In the genomic region with DNA sequence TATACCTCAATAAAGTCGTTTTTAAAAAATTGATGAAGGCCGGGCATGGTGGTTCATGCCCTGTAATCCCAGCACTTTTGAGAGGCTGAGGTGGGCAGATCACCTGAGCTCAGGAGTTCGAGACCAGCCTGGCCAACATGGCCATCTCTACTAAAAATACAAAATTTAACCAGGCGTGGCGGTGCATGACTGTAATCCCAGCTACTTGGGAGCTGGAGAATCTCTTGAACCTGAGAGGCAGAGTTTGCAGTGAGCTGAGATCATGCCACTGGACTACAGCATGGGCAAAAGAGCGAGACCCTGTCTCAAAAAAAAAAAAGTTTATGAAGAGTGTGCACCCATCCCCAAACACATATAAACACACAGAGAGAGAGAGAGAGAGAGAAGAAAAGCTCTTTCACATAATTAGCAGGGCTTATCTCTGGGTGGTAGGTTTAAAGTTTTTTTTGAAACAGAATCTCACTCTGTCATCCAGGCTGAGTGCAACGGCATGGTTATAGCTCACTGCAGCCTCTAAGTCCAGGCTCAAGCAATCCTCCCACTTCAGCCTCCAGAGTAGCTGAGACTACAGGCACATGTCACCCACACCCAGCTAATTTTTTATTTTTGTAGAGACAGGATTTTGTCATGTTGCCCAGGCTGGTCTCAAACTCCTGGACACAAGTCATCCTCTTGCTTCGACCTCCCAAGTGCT, we compare ENCODE assay signal across 13 cellular contexts. TPM values are rescaled to one million over a fixed set of nuclear protein-coding genes. Genes with fewer than 3 reads are reported as not detected.
A peak's percentile ranks its signal among the peaks of the same experiment; 100 is the strongest.
DNase-seq lines count a peak whose midpoint lies in the region; ATAC-seq and TF ChIP-seq lines count a peak whose summit lies in the region.
"Had no signal": no experiment of that assay in that cellular context is flagged by ENCODE, and none has a peak within 500 bp of the region (broad histone marks: within the 10 kb centered on the region; RNA-seq: fewer than 3 reads in every experiment).

No MANE protein-coding gene starts in this region.

- 85% methylated on average over 7 of the region's 8 CpGs for WGBS in mesenchymal stem cell

- no peak for TF ChIP-seq POLR2A in uterus (IDR thresholded peaks at IDR 0.05)

- H3K27me3 ChIP-seq in BLaER1 (no peaks in the 10 kb centered on the region), mesenchymal stem cell (ENCODE audit: control insufficient read depth in 1 of 2, insufficient read depth in 1 of 2, low read length in 2 of 2) (no peaks in the 10 kb centered on the region), SJCRH30 (no peaks in the 10 kb centered on the region), uterus (no peaks in the 10 kb centered on the region)

- peak overlapping the region; percentile 93 for H3K4me3 Mint-ChIP-seq in activated T-helper 1 cell treated with anti-CD3 and anti-CD28 coated beads, Interleukin-12 subunit alpha, Interleukin-12 subunit beta, Interleukin-2, Interleukin-4 antibody, amounts not matched to agents 30 ng/mL and 10 ng/mL and 1 ng/mL, durations not matched to agents 14 hours and 24 hours and 36 hours

- DNase-seq in activated T-helper 1 cell treated with anti-CD3 and anti-CD28 coated beads, Interleukin-12 subunit alpha, Interleukin-12 subunit beta, Interleukin-2, Interleukin-4 antibody, amounts not matched to agents 30 ng/mL and 10 ng/mL and 1 ng/mL, durations not matched to agents 14 hours and 24 hours and 36 hours (ENCODE audit: low spot score) = no peak
- no peak for DNase-seq in mesenchymal stem cell
- DNase-seq in substantia nigra (lab: John Stamatoyannopoulos, UW) = no peak
- no peak for DNase-seq in SJCRH30
- no peak for DNase-seq in uterus
- DNase-seq: central memory CD4-positive, alpha-beta T cell; DMS79; foreskin fibroblast; left ventricle myocardium inferior; SIG-M5 had no signal

- peak overlapping the region; percentile 100 for H3K9ac ChIP-seq in BLaER1
- peak overlapping the region; percentile 29 for H3K9ac ChIP-seq in mesenchymal stem cell (ENCODE audit: low read length)

- H3K4ac ChIP-seq in mesenchymal stem cell (ENCODE audit: low read depth in 1 of 2, low read length in 2 of 2) = no peak overlapping the region

- H4K91ac ChIP-seq in mesenchymal stem cell (ENCODE audit: low read length) = no peak overlapping the region

- no peaks in the 10 kb centered on the region for H3K9me3 Mint-ChIP-seq in activated T-helper 1 cell treated with anti-CD3 and anti-CD28 coated beads, Interleukin-12 subunit alpha, Interleukin-12 subunit beta, Interleukin-2, Interleukin-4 antibody, amounts not matched to agents 30 ng/mL and 10 ng/mL and 1 ng/mL, durations not matched to agents 14 hours and 24 hours and 36 hours

- no peak overlapping the region for H2BK15ac ChIP-seq in mesenchymal stem cell (ENCODE audit: low read depth, poor library complexity, severe bottlenecking)

- no peak overlapping the region for H2AK5ac ChIP-seq in mesenchymal stem cell (ENCODE audit: low read length, severe bottlenecking)

- H2BK5ac ChIP-seq in mesenchymal stem cell (ENCODE audit: low read depth, low read length, poor library complexity, severe bottlenecking) = no peak overlapping the region

- no peak overlapping the region for H2BK12ac ChIP-seq in mesenchymal stem cell (ENCODE audit: low read length in 2 of 2)

- no peaks in the 10 kb centered on the region for H3K9me3 ChIP-seq in BLaER1
- no peaks in the 10 kb centered on the region for H3K9me3 ChIP-seq in mesenchymal stem cell (ENCODE audit: control insufficient read depth, low read length)
- no peaks in the 10 kb centered on the region for H3K9me3 ChIP-seq in SJCRH30 (replicated peaks)
- H3K9me3 ChIP-seq in uterus = no peaks in the 10 kb centered on the region
- H3K9me3 ChIP-seq: left ventricle myocardium inferior had no signal

- no peak for TF ChIP-seq CTCF in uterus (IDR thresholded peaks at IDR 0.05)

- no peak overlapping the region for H3K23ac ChIP-seq in mesenchymal stem cell (ENCODE audit: low read length in 2 of 2)

- H3K27ac ChIP-seq in BLaER1 (peak overlapping the region; percentile 100), mesenchymal stem cell (ENCODE audit: low read length, poor library complexity, severe bottlenecking) (no peak overlapping the region), substantia nigra (ENCODE audit: low read depth, low read length, poor library complexity, severe bottlenecking) (no peak overlapping the region), SJCRH30 (no peak overlapping the region), uterus (peak overlapping the region in 1 of 2 donors; percentile 94)

- H3K4me2 ChIP-seq in BLaER1 (peak overlapping the region; percentile 100), mesenchymal stem cell (ENCODE audit: low read length, poor library complexity, severe bottlenecking) (no peak overlapping the region)

- H3K18ac ChIP-seq in mesenchymal stem cell (ENCODE audit: low read depth in 1 of 2, low read length in 2 of 2) = no peak overlapping the region

- peaks cover 58% of the 10 kb centered on the region for H3K4me1 Mint-ChIP-seq in activated T-helper 1 cell treated with anti-CD3 and anti-CD28 coated beads, Interleukin-12 subunit alpha, Interleukin-12 subunit beta, Interleukin-2, Interleukin-4 antibody, amounts not matched to agents 30 ng/mL and 10 ng/mL and 1 ng/mL, durations not matched to agents 14 hours and 24 hours and 36 hours (ENCODE audit: low read depth)

- peaks cover 71% of the 10 kb centered on the region for H4K20me1 ChIP-seq in BLaER1

- H3K4me1 ChIP-seq in BLaER1 (peaks cover 91% of the 10 kb centered on the region), mesenchymal stem cell (ENCODE audit: control insufficient read depth, insufficient read depth, low read depth, low read length) (peaks cover 35% of the 10 kb centered on the region), SJCRH30 (peaks cover 19% of the 10 kb centered on the region), uterus (peaks cover 11 to 36% of the 10 kb centered on the region in 2 donors)

- peak overlapping the region; percentile 100 for H3K4me3 ChIP-seq in BLaER1
- no peak overlapping the region for H3K4me3 ChIP-seq in mesenchymal stem cell (ENCODE audit: insufficient read depth in 1 of 2, low read depth in 1 of 2, low read length in 2 of 2)
- H3K4me3 ChIP-seq in SJCRH30 = no peak overlapping the region
- H3K4me3 ChIP-seq in uterus = no peak overlapping the region
- H3K4me3 ChIP-seq: left ventricle myocardium inferior had no signal

- no peak overlapping the region for H3K14ac ChIP-seq in mesenchymal stem cell (ENCODE audit: low read length in 2 of 2)

- peak; percentile 5 for ATAC-seq in HG02870 (IDR thresholded peaks at IDR 0.05; ENCODE audit: unreplicated experiment)
- ATAC-seq in HG03175 (IDR thresholded peaks at IDR 0.05; ENCODE audit: unreplicated experiment) = no peak

- peak overlapping the region; percentile 90 for H3K27ac Mint-ChIP-seq in activated T-helper 1 cell treated with anti-CD3 and anti-CD28 coated beads, Interleukin-12 subunit alpha, Interleukin-12 subunit beta, Interleukin-2, Interleukin-4 antibody, amounts not matched to agents 30 ng/mL and 10 ng/mL and 1 ng/mL, durations not matched to agents 14 hours and 24 hours and 36 hours

- no peak overlapping the region for H4K8ac ChIP-seq in mesenchymal stem cell (ENCODE audit: low read length)

- intact Hi-C loops in activated T-helper 1 cell treated with anti-CD3 and anti-CD28 coated beads, Interleukin-12 subunit alpha, Interleukin-12 subunit beta, Interleukin-2, Interleukin-4 antibody, amounts not matched to agents 30 ng/mL and 10 ng/mL and 1 ng/mL, durations not matched to agents 14 hours and 24 hours and 36 hours (cut with micrococcal nuclease) = no loop called here
- intact Hi-C loops in uterus (cut with DNase I; ENCODE audit: low total_unique reads) = no loop called here

- H2BK120ac ChIP-seq in mesenchymal stem cell (ENCODE audit: low read depth, low read length) = no peak overlapping the region

- no peak overlapping the region for H2AFZ ChIP-seq in mesenchymal stem cell (ENCODE audit: low read depth, low read length)

- H3K36me3 ChIP-seq in BLaER1 (peaks cover 48% of the 10 kb centered on the region), mesenchymal stem cell (ENCODE audit: control insufficient read depth in 1 of 2, insufficient read depth in 2 of 2, low read depth in 1 of 2, low read length in 2 of 2) (peaks cover 16% of the 10 kb centered on the region in 2 experiments), SJCRH30 (no peaks in the 10 kb centered on the region), uterus (no peaks in the 10 kb centered on the region)
- H3K36me3 ChIP-seq: left ventricle myocardium inferior had no signal

- H3K36me3 Mint-ChIP-seq in activated T-helper 1 cell treated with anti-CD3 and anti-CD28 coated beads, Interleukin-12 subunit alpha, Interleukin-12 subunit beta, Interleukin-2, Interleukin-4 antibody, amounts not matched to agents 30 ng/mL and 10 ng/mL and 1 ng/mL, durations not matched to agents 14 hours and 24 hours and 36 hours (ENCODE audit: low read depth) = peaks cover 34% of the 10 kb centered on the region

- no peaks in the 10 kb centered on the region for H3K27me3 Mint-ChIP-seq in activated T-helper 1 cell treated with anti-CD3 and anti-CD28 coated beads, Interleukin-12 subunit alpha, Interleukin-12 subunit beta, Interleukin-2, Interleukin-4 antibody, amounts not matched to agents 30 ng/mL and 10 ng/mL and 1 ng/mL, durations not matched to agents 14 hours and 24 hours and 36 hours (ENCODE audit: insufficient read depth)

- peaks cover 33% of the 10 kb centered on the region for H3K79me1 ChIP-seq in mesenchymal stem cell (replicated peaks; ENCODE audit: low read length, poor library complexity, severe bottlenecking)

RNA-seq across cellular contexts. Expression of a gene that starts 3.0 kb away (rescaled TPM):
- total RNA-seq in activated T-helper 1 cell treated with anti-CD3 and anti-CD28 coated beads, Interleukin-12 subunit alpha, Interleukin-12 subunit beta, Interleukin-2, Interleukin-4 antibody, amounts not matched to agents 30 ng/mL and 10 ng/mL and 1 ng/mL, durations not matched to agents 14 hours and 24 hours and 36 hours = 167 and 172 TPM in 2 replicates
- 89.9 TPM for polyA plus RNA-seq in mesenchymal stem cell (2013, experiment 1 of 2)
- 89.1 TPM for polyA plus RNA-seq in mesenchymal stem cell (2013, experiment 2 of 2)
- total RNA-seq in SJCRH30 (2014; rRNA removed; shearing (Covaris generic)) = 65.3 and 74.1 TPM in 2 replicates
- 10 to 100 TPM; 24.8 to 94.6 (median 31.5) TPM for total RNA-seq in uterus
